Comparison of ENCODE assay signal across 8 cellular contexts in the genomic region with DNA sequence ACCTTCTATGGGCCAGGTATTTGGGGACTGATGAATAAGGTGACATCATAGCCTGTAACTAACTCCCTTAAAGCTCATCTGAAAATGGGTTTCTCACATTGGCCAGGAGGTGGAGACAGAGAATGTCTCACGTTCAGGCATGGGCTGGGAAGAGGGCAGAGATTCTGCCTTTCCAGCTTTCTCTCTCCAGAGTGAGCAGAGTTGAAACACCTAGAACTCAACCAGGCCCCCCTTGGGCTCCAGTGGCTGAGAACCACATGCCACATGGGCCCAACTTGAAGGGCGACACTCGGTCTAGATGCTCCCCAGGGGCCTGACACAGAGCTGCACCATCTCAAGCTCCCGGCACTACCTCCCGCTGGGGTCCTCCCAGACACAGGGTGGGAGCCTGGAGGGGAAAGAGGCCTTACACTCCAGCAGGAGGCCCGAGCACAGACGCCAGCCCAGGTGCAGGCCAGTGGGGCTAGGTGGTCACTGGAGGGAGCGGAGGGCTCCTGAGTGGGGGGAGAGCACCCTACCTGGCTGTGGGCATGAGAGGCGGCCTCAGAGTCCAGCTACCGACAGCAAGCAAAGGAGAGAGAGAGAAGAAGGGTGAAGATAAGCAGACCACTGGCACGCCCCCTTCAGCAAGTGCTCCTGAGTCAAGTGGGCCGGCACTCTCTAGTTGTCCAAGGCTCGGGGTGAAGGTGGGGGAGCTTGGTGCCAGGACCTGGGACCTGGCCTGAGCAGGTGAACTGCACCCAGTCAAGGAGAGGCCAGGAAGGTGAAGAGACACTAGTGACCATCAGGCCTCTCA. TPM values are rescaled to one million over a fixed set of nuclear protein-coding genes. Genes with fewer than 3 reads are reported as not detected.
DNase-seq lines count a peak whose midpoint lies in the region; ATAC-seq and TF ChIP-seq lines count a peak whose summit lies in the region.

No MANE protein-coding gene starts in this region.

- H3K9me2 ChIP-seq in hepatocyte (replicated peaks; ENCODE audit: insufficient read depth) = no peaks in the 10 kb centered on the region

- in situ Hi-C loops in KBM-7 (cut with MboI; ENCODE audit: low pct_unique_long_range_greater_than_20kb, low sequenced_read_pairs) = loop anchor here (25.0 kb wide), 1 partner anchor 387 kb away; the partner anchor contains the start of genes NEK8, TLCD1 and TRAF4
- in situ Hi-C loops in astrocyte of the cerebellum (cut with HindIII; ENCODE audit: low sequenced_read_pairs) = no loop called here

- TF ChIP-seq POLR2A in GM18505 (IDR thresholded peaks at IDR 0.05; ENCODE audit: borderline replicate concordance, extremely low read depth, insufficient read depth, insufficient read length) = no peak

- H3K27me3 ChIP-seq in hepatocyte = no peaks in the 10 kb centered on the region

- DNase-seq in stimulated activated CD4-positive, alpha-beta T cell treated with anti-CD3 and anti-CD28 coated beads, Interleukin-15, amount 100 ng/mL, for 24 hours = peak; percentile 46
- DNase-seq in stimulated activated CD4-positive, alpha-beta T cell treated with anti-CD3 and anti-CD28 coated beads, Interleukin-12 subunit alpha, Interleukin-12 subunit beta, amount 100 ng/mL, for 4 hours = no peak
- DNase-seq in KBM-7 (peak; percentile 77), NOMO-1 treated with dmso at 0.1 percent for 144 hours (lab: John Stamatoyannopoulos, UW; ENCODE audit: unreplicated experiment) (peak; percentile 40), astrocyte of the cerebellum (ENCODE audit: low read depth) (peak; percentile 72), hepatocyte (ENCODE audit: low spot score) (peak; percentile 81)
- DNase-seq in stimulated activated CD4-positive, alpha-beta T cell treated with anti-CD3 and anti-CD28 coated beads, Interleukin-1b, Interleukin-23, amount 100 ng/mL, for 48 hours = peak; percentile 39

- H3K4me1 ChIP-seq in hepatocyte (ENCODE audit: insufficient read depth) = no peaks in the 10 kb centered on the region

- H3K36me3 ChIP-seq in hepatocyte (replicated peaks; ENCODE audit: insufficient read depth, low read depth) = no peaks in the 10 kb centered on the region

- TF ChIP-seq CTCF in astrocyte of the cerebellum (IDR thresholded peaks at IDR 0.05; ENCODE audit: low read depth, low read length, missing control alignments) = peak; percentile 82
- peak; percentile 76 for TF ChIP-seq CTCF in hepatocyte (IDR thresholded peaks at IDR 0.05; ENCODE audit: poor library complexity)

- H3K9me3 ChIP-seq in hepatocyte (ENCODE audit: low read depth) = no peaks in the 10 kb centered on the region

- no peak overlapping the region for H3K4me3 ChIP-seq in astrocyte of the cerebellum (ENCODE audit: low read depth, low read length)
- no peak overlapping the region for H3K4me3 ChIP-seq in hepatocyte

- peaks cover 14% of the 10 kb centered on the region for H3K79me2 ChIP-seq in hepatocyte

- no peak for ATAC-seq in GM18505 (IDR thresholded peaks at IDR 0.05; ENCODE audit: unreplicated experiment)

- H4K20me1 ChIP-seq in hepatocyte (ENCODE audit: insufficient read depth, poor library complexity, severe bottlenecking) = peaks cover 9% of the 10 kb centered on the region

- H2AFZ ChIP-seq in hepatocyte = no peak overlapping the region

- no peak overlapping the region for H3K27ac ChIP-seq in hepatocyte

- no peak overlapping the region for H3K4me2 ChIP-seq in hepatocyte

- 68% methylated on average over 13 of the region's 13 CpGs for WGBS in hepatocyte (ENCODE audit: low lambda C conversion rate, missing lambda C conversion rate)

RNA-seq across cellular contexts. Expression of gene MYO18A, which starts 55.9 kb away (rescaled TPM):
- total RNA-seq in hepatocyte = 22.0 and 35.6 TPM in 2 replicates
- polyA plus RNA-seq in hepatocyte = 32.2 and 33.8 TPM in 2 replicates
